ENCODE assay signal across 1 cellular context in the genomic region with DNA sequence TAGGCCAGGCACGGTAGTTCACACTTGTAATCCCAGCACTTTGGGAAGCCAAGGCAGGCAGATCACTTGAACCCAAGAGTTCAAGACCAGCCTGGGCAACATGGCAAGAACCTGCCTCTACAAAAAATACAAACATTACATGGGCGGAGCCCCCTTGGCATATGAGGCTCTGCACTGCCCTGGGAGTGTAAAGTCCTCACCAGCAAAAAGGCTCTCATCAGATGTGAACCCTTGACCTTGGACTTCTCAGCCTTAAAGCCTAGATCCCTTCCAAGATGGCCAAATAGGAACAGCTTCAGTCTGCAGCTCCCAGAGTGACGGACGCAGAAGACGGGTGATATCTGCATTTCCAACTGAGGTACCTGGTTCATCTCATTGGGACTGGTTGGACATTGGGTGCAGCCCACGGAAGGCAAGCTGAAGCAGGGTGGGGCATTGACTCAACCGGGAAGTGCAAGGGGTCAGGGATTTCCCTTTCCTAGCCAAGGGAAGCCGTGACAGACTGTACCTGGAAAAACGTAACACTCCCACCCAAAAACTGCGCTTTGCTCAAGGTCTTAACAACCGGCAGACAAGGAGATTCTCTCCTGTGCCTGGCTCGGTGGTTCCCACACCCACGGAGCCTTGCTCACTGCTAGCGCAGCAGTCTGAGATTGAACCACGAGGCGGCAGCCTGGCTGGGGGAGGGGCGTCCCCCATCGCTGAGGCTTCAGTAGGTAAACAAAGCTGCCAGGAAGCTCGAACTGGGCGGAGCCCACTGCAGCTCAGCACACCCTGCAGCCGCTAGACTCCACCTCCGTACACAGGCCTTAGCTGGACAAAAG.
A peak's percentile ranks its signal among the peaks of the same experiment; 100 is the strongest.
TF ChIP-seq lines count a peak whose summit lies in the region.
"Not testable (repeated sequence)": the region's sequence is repeated elsewhere in the genome, so short reads cannot be mapped to it uniquely, and the experiment has no call there.

No MANE protein-coding gene starts in this region.

TF ChIP-seq in K562, 482 proteins besides CTCF, POLR2A, EP300 and RAD21 (continued from another document and continues in another):
- TF ChIP-seq, protein P1, sequence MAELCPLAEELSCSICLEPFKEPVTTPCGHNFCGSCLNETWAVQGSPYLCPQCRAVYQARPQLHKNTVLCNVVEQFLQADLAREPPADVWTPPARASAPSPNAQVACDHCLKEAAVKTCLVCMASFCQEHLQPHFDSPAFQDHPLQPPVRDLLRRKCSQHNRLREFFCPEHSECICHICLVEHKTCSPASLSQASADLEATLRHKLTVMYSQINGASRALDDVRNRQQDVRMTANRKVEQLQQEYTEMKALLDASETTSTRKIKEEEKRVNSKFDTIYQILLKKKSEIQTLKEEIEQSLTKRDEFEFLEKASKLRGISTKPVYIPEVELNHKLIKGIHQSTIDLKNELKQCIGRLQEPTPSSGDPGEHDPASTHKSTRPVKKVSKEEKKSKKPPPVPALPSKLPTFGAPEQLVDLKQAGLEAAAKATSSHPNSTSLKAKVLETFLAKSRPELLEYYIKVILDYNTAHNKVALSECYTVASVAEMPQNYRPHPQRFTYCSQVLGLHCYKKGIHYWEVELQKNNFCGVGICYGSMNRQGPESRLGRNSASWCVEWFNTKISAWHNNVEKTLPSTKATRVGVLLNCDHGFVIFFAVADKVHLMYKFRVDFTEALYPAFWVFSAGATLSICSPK (IDR thresholded peaks at IDR 0.05; ENCODE audit: borderline replicate concordance) = 0 out of 2 replicates have a peak, but pooled peaks have one; percentile 36
- TF ChIP-seq, protein P2, sequence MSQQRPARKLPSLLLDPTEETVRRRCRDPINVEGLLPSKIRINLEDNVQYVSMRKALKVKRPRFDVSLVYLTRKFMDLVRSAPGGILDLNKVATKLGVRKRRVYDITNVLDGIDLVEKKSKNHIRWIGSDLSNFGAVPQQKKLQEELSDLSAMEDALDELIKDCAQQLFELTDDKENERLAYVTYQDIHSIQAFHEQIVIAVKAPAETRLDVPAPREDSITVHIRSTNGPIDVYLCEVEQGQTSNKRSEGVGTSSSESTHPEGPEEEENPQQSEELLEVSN (IDR thresholded peaks at IDR 0.05; ENCODE audit: borderline replicate concordance in 1 of 2, extremely low read depth in 1 of 2, insufficient read depth in 1 of 2, insufficient read length in 1 of 2, low read depth in 1 of 2, low read length in 1 of 2, poor library complexity in 1 of 2, severe bottlenecking in 1 of 2) = peak in 1 of 2 experiments; percentile 74
- TF ChIP-seq HDAC1 (IDR thresholded peaks at IDR 0.05) (peak in 1 of 2 experiments; percentile 83; a peak in 1 of 4 replicates), MIER1 (IDR thresholded peaks at IDR 0.05; ENCODE audit: low read depth) (peak; percentile 38; the same call in 1 of the 2 replicates), NBN (IDR thresholded peaks at IDR 0.05; ENCODE audit: low read depth) (peak; percentile 91), LEF1 (IDR thresholded peaks at IDR 0.05) (peak; percentile 89), CHD2 (IDR thresholded peaks at IDR 0.05; ENCODE audit: low read depth, low read length) (peak; percentile 79), TOE1 (IDR thresholded peaks at IDR 0.05; ENCODE audit: borderline replicate concordance) (peak; percentile 81; the same call in 1 of the 2 replicates), CCNT2 (IDR thresholded peaks at IDR 0.05; ENCODE audit: borderline replicate concordance, extremely low read depth, insufficient read length, low read depth, low read length) (peak; percentile 29), PHF20 (IDR thresholded peaks at IDR 0.05; ENCODE audit: partially characterized antibody) (peak; percentile 65), NR2C1 (tag; IDR thresholded peaks at IDR 0.05) (peak; percentile 52), CREM (IDR thresholded peaks at IDR 0.05; ENCODE audit: low read depth) (peak; percentile 75), YY1 (IDR thresholded peaks at IDR 0.05; ENCODE audit: borderline replicate concordance in 1 of 3, control insufficient read depth in 1 of 3, extremely low read depth in 1 of 3, insufficient read depth in 3 of 3, insufficient read length in 1 of 3, insufficient replicate concordance in 2 of 3, low read depth in 1 of 3, low read length in 2 of 3) (peak in 2 of 3 experiments; percentile 33 to 67), NR2C2 (CRISPR knock-in tag; IDR thresholded peaks at IDR 0.05) (peak; percentile 67; the same call in 1 of the 2 replicates), NR2C2 (tag; IDR thresholded peaks at IDR 0.05) (peak; percentile 41; the same call in 1 of the 2 replicates), ATF1 (tag; IDR thresholded peaks at IDR 0.05) (peak; percentile 56; the same call in 1 of the 2 replicates), RB1 (IDR thresholded peaks at IDR 0.05; ENCODE audit: low read depth) (peak; percentile 73), CBX3 (IDR thresholded peaks at IDR 0.05; ENCODE audit: borderline replicate concordance in 1 of 2, low read length in 2 of 2) (peak in 1 of 2 experiments; percentile 55; a peak in 1 of 3 replicates), CXXC5 (CRISPR knock-in tag; IDR thresholded peaks at IDR 0.05) (peak; percentile 81), HDAC3 (IDR thresholded peaks at IDR 0.05; ENCODE audit: borderline replicate concordance, partially characterized antibody) (peak; percentile 26), ZBED1 (IDR thresholded peaks at IDR 0.05) (0 out of 2 replicates have a peak, but pooled peaks have one; percentile 29), SOX6 (IDR thresholded peaks at IDR 0.05) (peak; percentile 81), HNRNPLL (IDR thresholded peaks at IDR 0.05; ENCODE audit: low read depth, low read length, poor library complexity, severe bottlenecking) (peak; percentile 43), MTA3 (IDR thresholded peaks at IDR 0.05; ENCODE audit: borderline replicate concordance) (peak; percentile 93), ZNF24 (IDR thresholded peaks at IDR 0.05) (peak; percentile 62; the same call in 1 of the 2 replicates)
- TF ChIP-seq, protein P3, sequence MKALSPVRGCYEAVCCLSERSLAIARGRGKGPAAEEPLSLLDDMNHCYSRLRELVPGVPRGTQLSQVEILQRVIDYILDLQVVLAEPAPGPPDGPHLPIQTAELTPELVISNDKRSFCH (CRISPR knock-in tag; IDR thresholded peaks at IDR 0.05) = not testable (repeated sequence)
- TF ChIP-seq, protein P3 (tag; IDR thresholded peaks at IDR 0.05) = 0 out of 2 replicates have a peak, but pooled peaks have one; percentile 62
- TF ChIP-seq, protein P4, sequence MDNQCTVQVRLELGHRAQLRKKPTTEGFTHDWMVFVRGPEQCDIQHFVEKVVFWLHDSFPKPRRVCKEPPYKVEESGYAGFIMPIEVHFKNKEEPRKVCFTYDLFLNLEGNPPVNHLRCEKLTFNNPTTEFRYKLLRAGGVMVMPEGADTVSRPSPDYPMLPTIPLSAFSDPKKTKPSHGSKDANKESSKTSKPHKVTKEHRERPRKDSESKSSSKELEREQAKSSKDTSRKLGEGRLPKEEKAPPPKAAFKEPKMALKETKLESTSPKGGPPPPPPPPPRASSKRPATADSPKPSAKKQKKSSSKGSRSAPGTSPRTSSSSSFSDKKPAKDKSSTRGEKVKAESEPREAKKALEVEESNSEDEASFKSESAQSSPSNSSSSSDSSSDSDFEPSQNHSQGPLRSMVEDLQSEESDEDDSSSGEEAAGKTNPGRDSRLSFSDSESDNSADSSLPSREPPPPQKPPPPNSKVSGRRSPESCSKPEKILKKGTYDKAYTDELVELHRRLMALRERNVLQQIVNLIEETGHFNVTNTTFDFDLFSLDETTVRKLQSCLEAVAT (IDR thresholded peaks at IDR 0.05) = 0 out of 4 replicates have a peak, but pooled peaks of 1 of the 2 experiments have one; percentile 57
- not testable (repeated sequence) for TF ChIP-seq TOE1 (CRISPR knock-in tag; IDR thresholded peaks at IDR 0.05; ENCODE audit: borderline replicate concordance, low read depth); NR2C1 (IDR thresholded peaks at IDR 0.05); ATF1 (CRISPR knock-in tag; IDR thresholded peaks at IDR 0.05)
- TF ChIP-seq, protein P5, sequence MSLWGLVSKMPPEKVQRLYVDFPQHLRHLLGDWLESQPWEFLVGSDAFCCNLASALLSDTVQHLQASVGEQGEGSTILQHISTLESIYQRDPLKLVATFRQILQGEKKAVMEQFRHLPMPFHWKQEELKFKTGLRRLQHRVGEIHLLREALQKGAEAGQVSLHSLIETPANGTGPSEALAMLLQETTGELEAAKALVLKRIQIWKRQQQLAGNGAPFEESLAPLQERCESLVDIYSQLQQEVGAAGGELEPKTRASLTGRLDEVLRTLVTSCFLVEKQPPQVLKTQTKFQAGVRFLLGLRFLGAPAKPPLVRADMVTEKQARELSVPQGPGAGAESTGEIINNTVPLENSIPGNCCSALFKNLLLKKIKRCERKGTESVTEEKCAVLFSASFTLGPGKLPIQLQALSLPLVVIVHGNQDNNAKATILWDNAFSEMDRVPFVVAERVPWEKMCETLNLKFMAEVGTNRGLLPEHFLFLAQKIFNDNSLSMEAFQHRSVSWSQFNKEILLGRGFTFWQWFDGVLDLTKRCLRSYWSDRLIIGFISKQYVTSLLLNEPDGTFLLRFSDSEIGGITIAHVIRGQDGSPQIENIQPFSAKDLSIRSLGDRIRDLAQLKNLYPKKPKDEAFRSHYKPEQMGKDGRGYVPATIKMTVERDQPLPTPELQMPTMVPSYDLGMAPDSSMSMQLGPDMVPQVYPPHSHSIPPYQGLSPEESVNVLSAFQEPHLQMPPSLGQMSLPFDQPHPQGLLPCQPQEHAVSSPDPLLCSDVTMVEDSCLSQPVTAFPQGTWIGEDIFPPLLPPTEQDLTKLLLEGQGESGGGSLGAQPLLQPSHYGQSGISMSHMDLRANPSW (CRISPR knock-in tag; IDR thresholded peaks at IDR 0.05) = peak; percentile 89; the same call in 1 of the 2 replicates
- TF ChIP-seq, protein P6, sequence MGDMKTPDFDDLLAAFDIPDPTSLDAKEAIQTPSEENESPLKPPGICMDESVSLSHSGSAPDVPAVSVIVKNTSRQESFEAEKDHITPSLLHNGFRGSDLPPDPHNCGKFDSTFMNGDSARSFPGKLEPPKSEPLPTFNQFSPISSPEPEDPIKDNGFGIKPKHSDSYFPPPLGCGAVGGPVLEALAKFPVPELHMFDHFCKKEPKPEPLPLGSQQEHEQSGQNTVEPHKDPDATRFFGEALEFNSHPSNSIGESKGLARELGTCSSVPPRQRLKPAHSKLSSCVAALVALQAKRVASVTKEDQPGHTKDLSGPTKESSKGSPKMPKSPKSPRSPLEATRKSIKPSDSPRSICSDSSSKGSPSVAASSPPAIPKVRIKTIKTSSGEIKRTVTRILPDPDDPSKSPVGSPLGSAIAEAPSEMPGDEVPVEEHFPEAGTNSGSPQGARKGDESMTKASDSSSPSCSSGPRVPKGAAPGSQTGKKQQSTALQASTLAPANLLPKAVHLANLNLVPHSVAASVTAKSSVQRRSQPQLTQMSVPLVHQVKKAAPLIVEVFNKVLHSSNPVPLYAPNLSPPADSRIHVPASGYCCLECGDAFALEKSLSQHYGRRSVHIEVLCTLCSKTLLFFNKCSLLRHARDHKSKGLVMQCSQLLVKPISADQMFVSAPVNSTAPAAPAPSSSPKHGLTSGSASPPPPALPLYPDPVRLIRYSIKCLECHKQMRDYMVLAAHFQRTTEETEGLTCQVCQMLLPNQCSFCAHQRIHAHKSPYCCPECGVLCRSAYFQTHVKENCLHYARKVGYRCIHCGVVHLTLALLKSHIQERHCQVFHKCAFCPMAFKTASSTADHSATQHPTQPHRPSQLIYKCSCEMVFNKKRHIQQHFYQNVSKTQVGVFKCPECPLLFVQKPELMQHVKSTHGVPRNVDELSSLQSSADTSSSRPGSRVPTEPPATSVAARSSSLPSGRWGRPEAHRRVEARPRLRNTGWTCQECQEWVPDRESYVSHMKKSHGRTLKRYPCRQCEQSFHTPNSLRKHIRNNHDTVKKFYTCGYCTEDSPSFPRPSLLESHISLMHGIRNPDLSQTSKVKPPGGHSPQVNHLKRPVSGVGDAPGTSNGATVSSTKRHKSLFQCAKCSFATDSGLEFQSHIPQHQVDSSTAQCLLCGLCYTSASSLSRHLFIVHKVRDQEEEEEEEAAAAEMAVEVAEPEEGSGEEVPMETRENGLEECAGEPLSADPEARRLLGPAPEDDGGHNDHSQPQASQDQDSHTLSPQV (IDR thresholded peaks at IDR 0.05) = peak; percentile 86
- TF ChIP-seq, protein P7, sequence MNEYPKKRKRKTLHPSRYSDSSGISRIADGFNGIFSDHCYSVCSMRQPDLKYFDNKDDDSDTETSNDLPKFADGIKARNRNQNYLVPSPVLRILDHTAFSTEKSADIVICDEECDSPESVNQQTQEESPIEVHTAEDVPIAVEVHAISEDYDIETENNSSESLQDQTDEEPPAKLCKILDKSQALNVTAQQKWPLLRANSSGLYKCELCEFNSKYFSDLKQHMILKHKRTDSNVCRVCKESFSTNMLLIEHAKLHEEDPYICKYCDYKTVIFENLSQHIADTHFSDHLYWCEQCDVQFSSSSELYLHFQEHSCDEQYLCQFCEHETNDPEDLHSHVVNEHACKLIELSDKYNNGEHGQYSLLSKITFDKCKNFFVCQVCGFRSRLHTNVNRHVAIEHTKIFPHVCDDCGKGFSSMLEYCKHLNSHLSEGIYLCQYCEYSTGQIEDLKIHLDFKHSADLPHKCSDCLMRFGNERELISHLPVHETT (CRISPR knock-in tag; conservative IDR thresholded peaks at IDR 0.05 in 1 of 2, IDR thresholded peaks at IDR 0.05 in 1 of 2) = peak in 1 of 2 experiments; percentile 28; a peak in 1 of 4 replicates
- TF ChIP-seq, protein P8, sequence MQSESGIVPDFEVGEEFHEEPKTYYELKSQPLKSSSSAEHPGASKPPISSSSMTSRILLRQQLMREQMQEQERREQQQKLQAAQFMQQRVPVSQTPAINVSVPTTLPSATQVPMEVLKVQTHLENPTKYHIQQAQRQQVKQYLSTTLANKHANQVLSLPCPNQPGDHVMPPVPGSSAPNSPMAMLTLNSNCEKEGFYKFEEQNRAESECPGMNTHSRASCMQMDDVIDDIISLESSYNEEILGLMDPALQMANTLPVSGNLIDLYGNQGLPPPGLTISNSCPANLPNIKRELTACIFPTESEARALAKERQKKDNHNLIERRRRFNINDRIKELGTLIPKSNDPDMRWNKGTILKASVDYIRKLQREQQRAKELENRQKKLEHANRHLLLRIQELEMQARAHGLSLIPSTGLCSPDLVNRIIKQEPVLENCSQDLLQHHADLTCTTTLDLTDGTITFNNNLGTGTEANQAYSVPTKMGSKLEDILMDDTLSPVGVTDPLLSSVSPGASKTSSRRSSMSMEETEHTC (IDR thresholded peaks at IDR 0.05) = peak; percentile 68
- TF ChIP-seq, protein P9, sequence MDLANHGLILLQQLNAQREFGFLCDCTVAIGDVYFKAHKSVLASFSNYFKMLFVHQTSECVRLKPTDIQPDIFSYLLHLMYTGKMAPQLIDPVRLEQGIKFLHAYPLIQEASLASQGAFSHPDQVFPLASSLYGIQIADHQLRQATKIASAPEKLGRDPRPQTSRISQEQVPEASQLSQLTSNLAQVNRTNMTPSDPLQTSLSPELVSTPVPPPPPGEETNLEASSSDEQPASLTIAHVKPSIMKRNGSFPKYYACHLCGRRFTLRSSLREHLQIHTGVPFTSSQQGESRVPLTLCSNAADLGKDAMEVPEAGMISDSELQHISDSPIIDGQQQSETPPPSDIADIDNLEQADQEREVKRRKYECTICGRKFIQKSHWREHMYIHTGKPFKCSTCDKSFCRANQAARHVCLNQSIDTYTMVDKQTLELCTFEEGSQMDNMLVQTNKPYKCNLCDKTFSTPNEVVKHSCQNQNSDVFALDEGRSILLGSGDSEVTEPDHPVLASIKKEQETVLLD (IDR thresholded peaks at IDR 0.05) = 0 out of 2 replicates have a peak, but pooled peaks have one; percentile 60
- TF ChIP-seq, protein P10, sequence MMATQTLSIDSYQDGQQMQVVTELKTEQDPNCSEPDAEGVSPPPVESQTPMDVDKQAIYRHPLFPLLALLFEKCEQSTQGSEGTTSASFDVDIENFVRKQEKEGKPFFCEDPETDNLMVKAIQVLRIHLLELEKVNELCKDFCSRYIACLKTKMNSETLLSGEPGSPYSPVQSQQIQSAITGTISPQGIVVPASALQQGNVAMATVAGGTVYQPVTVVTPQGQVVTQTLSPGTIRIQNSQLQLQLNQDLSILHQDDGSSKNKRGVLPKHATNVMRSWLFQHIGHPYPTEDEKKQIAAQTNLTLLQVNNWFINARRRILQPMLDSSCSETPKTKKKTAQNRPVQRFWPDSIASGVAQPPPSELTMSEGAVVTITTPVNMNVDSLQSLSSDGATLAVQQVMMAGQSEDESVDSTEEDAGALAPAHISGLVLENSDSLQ (IDR thresholded peaks at IDR 0.05) = peak; percentile 5; the same call in 1 of the 2 replicates
